1 cellular context compared by ENCODE assay signal in the genomic region with DNA sequence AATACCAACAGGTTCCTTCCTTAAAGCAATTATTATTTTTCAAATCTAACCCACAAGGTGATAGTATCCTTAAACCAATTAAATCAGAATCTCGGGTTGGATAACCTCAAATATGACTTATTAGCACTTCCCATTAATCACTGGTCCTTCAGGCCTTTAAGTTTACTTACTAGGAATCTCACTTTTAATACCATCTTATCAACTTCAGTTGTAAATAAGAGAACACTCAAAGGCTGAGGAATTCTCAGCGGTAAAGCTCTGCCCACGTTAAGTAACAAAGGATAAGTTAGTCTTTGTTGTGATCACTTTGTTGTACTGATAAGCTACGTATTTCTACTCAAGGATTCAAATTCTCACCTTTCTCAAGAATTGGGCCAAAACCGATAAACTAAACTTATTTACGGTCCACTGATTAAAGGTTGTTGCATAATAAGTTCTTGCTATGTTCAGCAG.
TF ChIP-seq lines count a peak whose summit lies in the region.

No MANE protein-coding gene starts in this region.

TF ChIP-seq in HepG2, 621 proteins besides CTCF, POLR2A, EP300 and RAD21 (continued from another document):
- TF ChIP-seq FUBP1 (CRISPR knock-in tag; IDR thresholded peaks at IDR 0.05; ENCODE audit: borderline replicate concordance) (no peak), NFRKB (IDR thresholded peaks at IDR 0.05) (no peak), ZNF543 (CRISPR knock-in tag; IDR thresholded peaks at IDR 0.05) (no peak), MTF1 (CRISPR knock-in tag; IDR thresholded peaks at IDR 0.05) (0 out of 2 replicates have a peak, but pooled peaks have one; percentile 8), ZNF101 (CRISPR knock-in tag; IDR thresholded peaks at IDR 0.05; ENCODE audit: borderline replicate concordance, low read depth) (no peak), XBP1 (CRISPR knock-in tag; IDR thresholded peaks at IDR 0.05) (no peak), CEBPG (CRISPR knock-in tag; IDR thresholded peaks at IDR 0.05) (0 out of 2 replicates have a peak, but pooled peaks have one; percentile 41), ZNF503 (CRISPR knock-in tag; IDR thresholded peaks at IDR 0.05) (no peak), SNRNP70 (IDR thresholded peaks at IDR 0.05; ENCODE audit: low read depth, low read length) (no peak), NFYB (CRISPR knock-in tag; IDR thresholded peaks at IDR 0.05) (no peak), ZNF629 (CRISPR knock-in tag; conservative IDR thresholded peaks at IDR 0.05) (no peak), TEF (CRISPR knock-in tag; IDR thresholded peaks at IDR 0.05) (peak; percentile 85; the same call in 1 of the 2 replicates), FOXK1 (CRISPR knock-in tag; IDR thresholded peaks at IDR 0.05; ENCODE audit: borderline replicate concordance, low read depth) (no peak), FOXO1 (CRISPR knock-in tag; IDR thresholded peaks at IDR 0.05) (no peak), FLYWCH1 (CRISPR knock-in tag; IDR thresholded peaks at IDR 0.05) (no peak), CEBPB (IDR thresholded peaks at IDR 0.05; ENCODE audit: borderline replicate concordance, low read depth, low read length) (peak; percentile 45; the same call in 1 of the 2 replicates)
- TF ChIP-seq, protein P1, sequence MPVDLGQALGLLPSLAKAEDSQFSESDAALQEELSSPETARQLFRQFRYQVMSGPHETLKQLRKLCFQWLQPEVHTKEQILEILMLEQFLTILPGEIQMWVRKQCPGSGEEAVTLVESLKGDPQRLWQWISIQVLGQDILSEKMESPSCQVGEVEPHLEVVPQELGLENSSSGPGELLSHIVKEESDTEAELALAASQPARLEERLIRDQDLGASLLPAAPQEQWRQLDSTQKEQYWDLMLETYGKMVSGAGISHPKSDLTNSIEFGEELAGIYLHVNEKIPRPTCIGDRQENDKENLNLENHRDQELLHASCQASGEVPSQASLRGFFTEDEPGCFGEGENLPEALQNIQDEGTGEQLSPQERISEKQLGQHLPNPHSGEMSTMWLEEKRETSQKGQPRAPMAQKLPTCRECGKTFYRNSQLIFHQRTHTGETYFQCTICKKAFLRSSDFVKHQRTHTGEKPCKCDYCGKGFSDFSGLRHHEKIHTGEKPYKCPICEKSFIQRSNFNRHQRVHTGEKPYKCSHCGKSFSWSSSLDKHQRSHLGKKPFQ (CRISPR knock-in tag; IDR thresholded peaks at IDR 0.05; ENCODE audit: insufficient replicate concordance), result peak; percentile 43
